Comparison of ENCODE assay signal across 12 cellular contexts in the genomic region with DNA sequence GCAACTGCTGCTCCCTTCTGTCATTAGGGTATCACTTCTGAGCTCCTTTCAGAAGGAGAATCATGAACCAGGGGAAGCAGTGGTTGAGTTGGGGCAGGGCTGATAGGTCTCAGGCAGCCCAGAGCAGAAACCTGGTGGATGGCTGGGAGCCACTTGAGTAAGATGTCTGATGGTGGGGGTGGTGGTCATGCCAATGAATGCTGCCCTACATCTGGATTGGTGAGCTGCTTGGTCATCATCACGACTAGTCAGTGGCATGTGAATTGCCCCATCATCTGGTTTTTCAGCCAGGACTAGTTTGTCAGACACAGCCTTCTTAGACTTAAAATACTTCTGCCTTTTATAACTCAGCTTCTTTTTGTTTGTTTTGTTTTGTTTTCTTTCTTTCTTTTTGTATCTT. TPM values are rescaled to one million over a fixed set of nuclear protein-coding genes. Genes with fewer than 3 reads are reported as not detected.
DNase-seq lines count a peak whose midpoint lies in the region; TF ChIP-seq lines count a peak whose summit lies in the region.
"Had no signal": no experiment of that assay in that cellular context is flagged by ENCODE, and none has a peak within 500 bp of the region (broad histone marks: within the 10 kb centered on the region; RNA-seq: fewer than 3 reads in every experiment).

No MANE protein-coding gene starts in this region.

- H3K4me2 ChIP-seq in SU-DHL-6 (ENCODE audit: low read depth, low read length, poor library complexity, severe bottlenecking) (peak overlapping the region; percentile 73), hepatocyte (peak overlapping the region; percentile 98)

- no peaks in the 10 kb centered on the region for H4K20me1 ChIP-seq in SU-DHL-6 (ENCODE audit: low read depth, low read length)
- no peaks in the 10 kb centered on the region for H4K20me1 ChIP-seq in hepatocyte (ENCODE audit: insufficient read depth, poor library complexity, severe bottlenecking)

- H3K9me2 ChIP-seq in SU-DHL-6 (replicated peaks; ENCODE audit: insufficient read depth, low read length): no peaks in the 10 kb centered on the region
- H3K9me2 ChIP-seq in hepatocyte (replicated peaks; ENCODE audit: insufficient read depth): no peaks in the 10 kb centered on the region

- no peak overlapping the region for H2AFZ ChIP-seq in SU-DHL-6 (ENCODE audit: low read depth, low read length, severe bottlenecking)
- no peak overlapping the region for H2AFZ ChIP-seq in hepatocyte

- peaks cover 9% of the 10 kb centered on the region for H3K4me1 ChIP-seq in hepatocyte (ENCODE audit: insufficient read depth)

- peaks cover 29% of the 10 kb centered on the region for H3K79me2 ChIP-seq in SU-DHL-6 (ENCODE audit: insufficient read depth, low read length)
- H3K79me2 ChIP-seq in hepatocyte: peaks cover 57% of the 10 kb centered on the region

- 83% methylated on average over 1 of the region's 1 CpG for WGBS in hepatocyte (ENCODE audit: low lambda C conversion rate, missing lambda C conversion rate)

- no peak overlapping the region for H3K27ac ChIP-seq in SU-DHL-6 (ENCODE audit: low read depth, low read length)
- no peak overlapping the region for H3K27ac ChIP-seq in hepatocyte

- DNase-seq in A172 (ENCODE audit: low spot score) (peak; percentile 29), EL (peak; percentile 58), hepatocyte (ENCODE audit: low spot score) (no peak), DMS 273 (lab: John Stamatoyannopoulos, UW; ENCODE audit: unreplicated experiment) (no peak), SKM-1 treated with dmso at 0.1 percent for 144 hours (lab: John Stamatoyannopoulos, UW; ENCODE audit: unreplicated experiment) (no peak), NCI-H526 treated with DMSO at 0.1 percent for 48 hours (lab: John Stamatoyannopoulos, UW) (no peak), NCI-H187 (lab: John Stamatoyannopoulos, UW) (no peak)
- DNase-seq: DMS79, midbrain, NCI-H1417, SHP77 had no signal

- H3K4me3 ChIP-seq in SU-DHL-6 (ENCODE audit: insufficient read depth, low read length, poor library complexity, severe bottlenecking): no peak overlapping the region
- no peak overlapping the region for H3K4me3 ChIP-seq in hepatocyte

- no peaks in the 10 kb centered on the region for H3K9me3 ChIP-seq in SU-DHL-6 (ENCODE audit: insufficient read depth, low read length)
- H3K9me3 ChIP-seq in hepatocyte (ENCODE audit: low read depth): no peaks in the 10 kb centered on the region

- TF ChIP-seq CTCF in SU-DHL-6 (IDR thresholded peaks at IDR 0.05; ENCODE audit: insufficient read depth, low read length, poor library complexity, severe bottlenecking) (no peak), hepatocyte (IDR thresholded peaks at IDR 0.05; ENCODE audit: poor library complexity) (no peak)

- H3K36me3 ChIP-seq in SU-DHL-6 (ENCODE audit: low read length): no peaks in the 10 kb centered on the region
- no peaks in the 10 kb centered on the region for H3K36me3 ChIP-seq in hepatocyte (replicated peaks; ENCODE audit: insufficient read depth, low read depth)

- H3K9ac ChIP-seq in SU-DHL-6 (ENCODE audit: low read length): no peak overlapping the region

- H3F3A ChIP-seq in SU-DHL-6 (ENCODE audit: insufficient read depth): peaks cover 8% of the 10 kb centered on the region; the same call in 1 of the 2 replicates

- no peaks in the 10 kb centered on the region for H3K27me3 ChIP-seq in SU-DHL-6 (ENCODE audit: low read length)
- H3K27me3 ChIP-seq in hepatocyte: no peaks in the 10 kb centered on the region

RNA-seq across cellular contexts. Expression of a gene that starts 2.6 kb away (rescaled TPM):
- 6.5 and 7.7 TPM in 2 replicates for total RNA-seq in A172 (2014; rRNA removed; shearing (Covaris generic))
- 7.1 and 8.2 TPM in 2 replicates for total RNA-seq in hepatocyte
- 4.7 and 6.7 TPM in 2 replicates for polyA plus RNA-seq in hepatocyte

RNA-seq across cellular contexts. Expression of a gene that starts 2.8 kb away (rescaled TPM):
- 10.9 and 12.9 TPM in 2 replicates for total RNA-seq in A172 (2014; rRNA removed; shearing (Covaris generic))
- total RNA-seq in hepatocyte: 16.8 and 17.9 TPM in 2 replicates
- 33.9 and 36.7 TPM in 2 replicates for polyA plus RNA-seq in hepatocyte

RNA-seq across cellular contexts. Expression of a gene that starts 46.0 kb away (rescaled TPM):
- total RNA-seq in A172 (2014; rRNA removed; shearing (Covaris generic)): 55.7 and 59.3 TPM in 2 replicates
- total RNA-seq in hepatocyte: 31.4 and 35.9 TPM in 2 replicates
- 36.6 and 38.4 TPM in 2 replicates for polyA plus RNA-seq in hepatocyte

Comparison
In these comparisons a context has a peak if more than half of its experiments do, and no peak if none do; other contexts are left out.
1. DNase-seq: peak in A172 (single experiment) and EL (single experiment); none in hepatocyte (single experiment), DMS 273 (single experiment), SKM-1 treated with dmso at 0.1 percent for 144 hours (single experiment), NCI-H526 treated with DMSO at 0.1 percent for 48 hours (single experiment) and NCI-H187 (0 of 2).